19 cellular contexts compared by ENCODE assay signal in the genomic region with DNA sequence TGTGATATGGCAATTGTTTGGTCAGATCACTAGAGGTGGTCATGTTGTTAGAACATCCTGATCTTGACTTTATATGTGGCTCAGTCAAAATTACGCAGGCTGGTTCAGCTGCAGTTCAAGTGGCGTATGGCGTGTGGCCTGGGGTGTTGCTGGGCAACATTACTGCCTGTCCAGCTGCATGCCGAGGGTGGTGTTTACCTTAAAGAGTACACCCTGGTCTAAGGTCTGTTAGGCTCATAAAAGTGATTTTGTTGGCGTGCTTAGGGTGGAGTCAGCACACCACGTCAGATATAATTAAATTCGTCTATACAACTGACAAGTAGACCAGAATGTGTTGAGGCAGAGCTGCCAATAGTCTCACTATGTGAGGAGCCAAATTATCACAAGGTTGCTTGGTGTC. TPM values are rescaled to one million over a fixed set of nuclear protein-coding genes. Genes with fewer than 3 reads are reported as not detected.
A peak's percentile ranks its signal among the peaks of the same experiment; 100 is the strongest.
DNase-seq lines count a peak whose midpoint lies in the region; ATAC-seq and TF ChIP-seq lines count a peak whose summit lies in the region.
"Had no signal": no experiment of that assay in that cellular context is flagged by ENCODE, and none has a peak within 500 bp of the region (broad histone marks: within the 10 kb centered on the region; RNA-seq: fewer than 3 reads in every experiment).

No MANE protein-coding gene starts in this region.

- no peaks in the 10 kb centered on the region for H3K36me3 ChIP-seq in prostate gland
- H3K36me3 ChIP-seq: ascending aorta, suprapubic skin had no signal

- no peak for TF ChIP-seq POLR2A in prostate gland (IDR thresholded peaks at IDR 0.05)

- intact Hi-C loops in prostate gland (cut with DNase I), result no loop called here

- H3K4me1 ChIP-seq in prostate gland (replicated peaks), result no peaks in the 10 kb centered on the region
- H3K4me1 ChIP-seq: ascending aorta, parathyroid adenoma, suprapubic skin had no signal

- H3K27ac ChIP-seq in epithelial cell of prostate, result no peak overlapping the region
- peak overlapping the region; percentile 90 to 91 for H3K27ac ChIP-seq in prostate gland
- H3K27ac ChIP-seq: ascending aorta, KMS-11, parathyroid adenoma, suprapubic skin had no signal

- WGBS in prostate gland, result 36% methylated on average over 7 of the region's 7 CpGs

- H3K9me3 ChIP-seq in prostate gland, result no peaks in the 10 kb centered on the region
- H3K9me3 ChIP-seq: ascending aorta had no signal

- H3K27me3 ChIP-seq in prostate gland (replicated peaks; ENCODE audit: insufficient read depth), result no peaks in the 10 kb centered on the region
- H3K27me3 ChIP-seq: ascending aorta, suprapubic skin had no signal

- DNase-seq in DMS53 treated with DMSO at 0.1 percent for 48 hours (lab: John Stamatoyannopoulos, UW; ENCODE audit: unreplicated experiment) (peak; percentile 91), NCI-H2029 treated with DMSO at 0.1 percent for 48 hours (lab: John Stamatoyannopoulos, UW) (peak; percentile 80), epithelial cell of prostate (ENCODE audit: low read depth, low spot score) (peak; percentile 24), prostate gland (ENCODE audit: low spot score) (peak; percentile 94), NCI-H526 (lab: John Stamatoyannopoulos, UW) (no peak), NCI-H2107 (lab: John Stamatoyannopoulos, UW) (no peak)
- DNase-seq: activated naive CD4-positive, alpha-beta T cell treated with anti-CD3 and anti-CD28 coated beads for 36 hours; activated T-cell treated with anti-CD3 and anti-CD28 coated beads, Interleukin-2, amount 50 U/mL, for 1 hour; left cardiac atrium; NCI-H1105 treated with DMSO at 0.1 percent for 48 hours; NCI-H2227 treated with DMSO at 0.1 percent for 48 hours; stimulated activated CD4-positive, alpha-beta T cell treated with anti-CD3 and anti-CD28 coated beads, Interleukin-4, amount 100 ng/mL, for 4 hours; T-cell had no signal

- no peak for ATAC-seq in HG02759 (IDR thresholded peaks at IDR 0.05; ENCODE audit: unreplicated experiment)
- ATAC-seq in GM21447 (IDR thresholded peaks at IDR 0.05; ENCODE audit: unreplicated experiment), result no peak
- ATAC-seq: left cardiac atrium, T-cell had no signal

- no peak overlapping the region for H3K4me3 ChIP-seq in prostate gland
- H3K4me3 ChIP-seq: ascending aorta, suprapubic skin had no signal

- TF ChIP-seq CTCF in prostate gland (IDR thresholded peaks at IDR 0.05), result peak in 1 of 4 experiments; percentile 19

RNA-seq across cellular contexts. Expression of gene NEDD9, which starts 55.6 kb away (rescaled TPM):
- 10 to 100 TPM; 51.1 to 72.1 TPM for total RNA-seq in prostate gland

Comparison
In these comparisons a context has a peak if more than half of its experiments do, and no peak if none do; other contexts are left out.
1. DNase-seq: peak in DMS53 treated with DMSO at 0.1 percent for 48 hours (single experiment), NCI-H2029 treated with DMSO at 0.1 percent for 48 hours (single experiment), epithelial cell of prostate (single experiment) and prostate gland (single experiment); none in NCI-H526 (0 of 2) and NCI-H2107 (single experiment).